14 cellular contexts compared by ENCODE assay signal in genomic region chr10:91317541-91317940, GRCh38.
DNase-seq lines count a peak whose midpoint lies in the region; ATAC-seq and TF ChIP-seq lines count a peak whose summit lies in the region.
"Had no signal": no experiment of that assay in that cellular context is flagged by ENCODE, and none has a peak within 500 bp of the region (broad histone marks: within the 10 kb centered on the region; RNA-seq: fewer than 3 reads in every experiment).

No MANE protein-coding gene starts in this region.

- DNase-seq in cardiac fibroblast (ENCODE audit: low read depth in 2 of 2) (peak; percentile 39 to 43), fibroblast of mammary gland (ENCODE audit: low read depth) (peak; percentile 62), fibroblast of the conjunctiva (ENCODE audit: low read depth) (peak; percentile 27), NCI-H1417 (lab: John Stamatoyannopoulos, UW) (no peak)
- DNase-seq in activated CD4-positive, alpha-beta T cell treated with anti-CD3 and anti-CD28 coated beads for 1 hour: no peak
- DNase-seq: ACHN; AML-193; CD4-positive, alpha-beta memory T cell; DMS153; DMS79; GDM1; H9; IMR-90 had no signal

- TF ChIP-seq CTCF in cardiac fibroblast (IDR thresholded peaks at IDR 0.05; ENCODE audit: low read depth, low read length): no peak
- TF ChIP-seq CTCF in fibroblast of mammary gland (conservative IDR thresholded peaks at IDR 0.05; ENCODE audit: control insufficient read depth, insufficient read depth, low read depth, low read length): no peak

- no peak for ATAC-seq in GM19324 (IDR thresholded peaks at IDR 0.05; ENCODE audit: low FRiP score, unreplicated experiment)

- no peak overlapping the region for H3K4me3 ChIP-seq in cardiac fibroblast (replicated peaks in 1 of 2; ENCODE audit: low read depth in 2 of 2, low read length in 2 of 2)
- no peak overlapping the region for H3K4me3 ChIP-seq in fibroblast of mammary gland (ENCODE audit: control insufficient read depth, low read depth, low read length)

Comparison
In these comparisons a context has a peak if more than half of its experiments do, and no peak if none do; other contexts are left out.
1. DNase-seq: peak in cardiac fibroblast (2 of 2), fibroblast of mammary gland (single experiment) and fibroblast of the conjunctiva (single experiment); none in activated CD4-positive, alpha-beta T cell treated with anti-CD3 and anti-CD28 coated beads for 1 hour (single experiment) and NCI-H1417 (0 of 3).